In the genomic region with DNA sequence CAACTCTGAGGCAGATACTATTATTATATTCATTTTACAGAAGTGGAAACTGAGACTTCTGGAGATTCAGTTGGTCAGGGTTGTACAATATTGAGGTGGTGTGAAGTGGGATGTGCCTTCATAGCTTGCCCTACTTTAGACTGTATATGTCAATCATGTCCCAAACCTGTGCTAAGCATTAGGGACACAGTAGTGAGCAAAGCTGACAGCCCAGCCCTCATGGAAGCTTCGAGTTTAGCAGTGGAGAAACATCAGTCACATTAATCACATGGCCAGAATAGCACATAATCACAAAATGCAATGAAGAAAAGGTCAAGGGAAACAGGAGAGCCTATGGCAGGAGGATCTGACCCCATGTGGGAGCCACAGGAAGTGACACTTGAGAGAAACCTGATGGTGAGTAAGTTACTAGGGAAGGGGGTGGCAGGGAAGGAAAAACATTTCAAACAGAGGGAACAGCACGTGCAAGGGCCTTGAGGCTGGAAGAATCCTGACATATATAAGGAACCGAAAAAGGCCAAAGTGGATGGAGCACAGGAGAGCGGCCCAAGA, we compare ENCODE assay signal across 21 cellular contexts. TPM values are rescaled to one million over a fixed set of nuclear protein-coding genes. Genes with fewer than 3 reads are reported as not detected.
A peak's percentile ranks its signal among the peaks of the same experiment; 100 is the strongest.
DNase-seq lines count a peak whose midpoint lies in the region; ATAC-seq and TF ChIP-seq lines count a peak whose summit lies in the region.
"Had no signal": no experiment of that assay in that cellular context is flagged by ENCODE, and none has a peak within 500 bp of the region (broad histone marks: within the 10 kb centered on the region; RNA-seq: fewer than 3 reads in every experiment).

No MANE protein-coding gene starts in this region.

- H3K9me3 Mint-ChIP-seq in GM23338 (no peaks in the 10 kb centered on the region; the same call in 2 of the 3 replicates), HFFc6 (no peaks in the 10 kb centered on the region)
- H3K9me3 Mint-ChIP-seq in activated T-helper 17 cell treated with anti-CD3 and anti-CD28 coated beads, Interleukin-2, amount 50 U/mL, for 72 hours = no peaks in the 10 kb centered on the region
- H3K9me3 Mint-ChIP-seq: H9 had no signal

- H3K36me3 Mint-ChIP-seq in GM23338 (ENCODE audit: low read depth) (no peaks in the 10 kb centered on the region), HFFc6 (ENCODE audit: low read depth) (no peaks in the 10 kb centered on the region)
- H3K36me3 Mint-ChIP-seq in activated T-helper 17 cell treated with anti-CD3 and anti-CD28 coated beads, Interleukin-2, amount 50 U/mL, for 72 hours (ENCODE audit: low read depth) = no peaks in the 10 kb centered on the region

- H3K27ac ChIP-seq in GM23338 (ENCODE audit: low read depth) = no peak overlapping the region
- H3K27ac ChIP-seq in gastrocnemius medialis = no peak overlapping the region
- H3K27ac ChIP-seq in smooth muscle cell (ENCODE audit: low read depth) = no peak overlapping the region
- H3K27ac ChIP-seq: C4-2B, HL-60 had no signal

- no peak overlapping the region for H3K4me3 Mint-ChIP-seq in GM23338
- no peak overlapping the region for H3K4me3 Mint-ChIP-seq in HFFc6
- no peak overlapping the region for H3K4me3 Mint-ChIP-seq in activated T-helper 17 cell treated with anti-CD3 and anti-CD28 coated beads, Interleukin-2, amount 50 U/mL, for 72 hours
- H3K4me3 Mint-ChIP-seq: H9 had no signal

- H3K4me1 ChIP-seq in GM23338 (ENCODE audit: insufficient read depth) = no peaks in the 10 kb centered on the region
- peaks cover 0 to 10% of the 10 kb centered on the region in 2 donors for H3K4me1 ChIP-seq in gastrocnemius medialis
- H3K4me1 ChIP-seq in smooth muscle cell (ENCODE audit: low read depth) = no peaks in the 10 kb centered on the region

- ATAC-seq in GM23338 (no peak), GM19351 (IDR thresholded peaks at IDR 0.05; ENCODE audit: unreplicated experiment) (no peak), gastrocnemius medialis (no peak)
- peak; percentile 29 for ATAC-seq in activated T-helper 17 cell treated with anti-CD3 and anti-CD28 coated beads, Interleukin-2, amount 50 U/mL, for 72 hours (replicated peaks)
- ATAC-seq: GM12878 had no signal

- H3K4me1 Mint-ChIP-seq in GM23338 (peaks cover 4% of the 10 kb centered on the region; the same call in 2 of the 3 replicates), HFFc6 (ENCODE audit: low read depth) (peaks cover 6% of the 10 kb centered on the region)
- peaks cover 5% of the 10 kb centered on the region for H3K4me1 Mint-ChIP-seq in activated T-helper 17 cell treated with anti-CD3 and anti-CD28 coated beads, Interleukin-2, amount 50 U/mL, for 72 hours

- H3K79me2 ChIP-seq in GM23338 (replicated peaks; ENCODE audit: insufficient read depth) (no peaks in the 10 kb centered on the region), smooth muscle cell (ENCODE audit: low read depth) (no peaks in the 10 kb centered on the region)

- no peaks in the 10 kb centered on the region for H3K9me2 ChIP-seq in GM23338 (ENCODE audit: insufficient read depth)
- H3K9me2 ChIP-seq: SK-N-SH had no signal

- DNase-seq in GM23338 (ENCODE audit: low spot score) (peak; percentile 27), HFFc6 (peak; percentile 1), mesenteric fat pad (ENCODE audit: low spot score) (peak; percentile 26), gastrocnemius medialis (no peak), smooth muscle cell (lab: John Stamatoyannopoulos, UW; ENCODE audit: unreplicated experiment) (no peak)
- DNase-seq: ACHN, AML-193, DMS79, H9, KG1, NCI-H187, NCI-H446 treated with DMSO at 0.1 percent for 48 hours, NCI-H526 treated with DMSO at 0.1 percent for 48 hours, OCI-M1, SHP77, SK-N-SH had no signal

- in situ Hi-C loops in gastrocnemius medialis (cut with MboI; ENCODE audit: low sequenced_read_pairs in 4 of 4) = no loop called here

- TF ChIP-seq POLR2A in gastrocnemius medialis (IDR thresholded peaks at IDR 0.05) = no peak

- H2AFZ ChIP-seq in GM23338 (no peak overlapping the region), smooth muscle cell (ENCODE audit: low read depth) (no peak overlapping the region)

- H3K4me2 ChIP-seq in GM23338 (no peak overlapping the region), smooth muscle cell (no peak overlapping the region)
- H3K4me2 ChIP-seq: SK-N-SH had no signal

- WGBS in smooth muscle cell (ENCODE audit: low lambda C conversion rate) = 75% methylated on average over 4 of the region's 4 CpGs

- no peaks in the 10 kb centered on the region for H4K20me1 ChIP-seq in GM23338 (replicated peaks; ENCODE audit: insufficient read depth)
- no peaks in the 10 kb centered on the region for H4K20me1 ChIP-seq in smooth muscle cell (ENCODE audit: low read depth)

- H3F3A ChIP-seq in GM23338 (replicated peaks; ENCODE audit: low read depth) = no peaks in the 10 kb centered on the region
- no peaks in the 10 kb centered on the region for H3F3A ChIP-seq in smooth muscle cell (ENCODE audit: low read depth)

- intact Hi-C loops in gastrocnemius medialis (cut with DNase I; ENCODE audit: low total_unique reads) = no loop called here

- no peak overlapping the region for H3K9ac ChIP-seq in smooth muscle cell (ENCODE audit: low read depth)
- H3K9ac ChIP-seq: SK-N-SH had no signal

- H3K27me3 ChIP-seq in GM23338 (ENCODE audit: insufficient read depth) (no peaks in the 10 kb centered on the region), gastrocnemius medialis (no peaks in the 10 kb centered on the region), smooth muscle cell (ENCODE audit: low read depth) (no peaks in the 10 kb centered on the region)

- H3K27ac Mint-ChIP-seq in GM23338 = no peak overlapping the region
- no peak overlapping the region for H3K27ac Mint-ChIP-seq in HFFc6
- no peak overlapping the region for H3K27ac Mint-ChIP-seq in activated T-helper 17 cell treated with anti-CD3 and anti-CD28 coated beads, Interleukin-2, amount 50 U/mL, for 72 hours
- H3K27ac Mint-ChIP-seq: H9 had no signal

- H3K4me3 ChIP-seq in GM23338 (no peak overlapping the region), gastrocnemius medialis (no peak overlapping the region), smooth muscle cell (no peak overlapping the region)
- H3K4me3 ChIP-seq: GM12878 had no signal

- H3K9me3 ChIP-seq in gastrocnemius medialis (no peaks in the 10 kb centered on the region), smooth muscle cell (replicated peaks; ENCODE audit: low read depth) (no peaks in the 10 kb centered on the region)
- H3K9me3 ChIP-seq: SK-N-SH had no signal

- H3K27me3 Mint-ChIP-seq in GM23338 (ENCODE audit: insufficient read depth, low read depth, poor library complexity) = no peaks in the 10 kb centered on the region
- H3K27me3 Mint-ChIP-seq in HFFc6 (ENCODE audit: insufficient read depth) = peaks cover 9% of the 10 kb centered on the region
- H3K27me3 Mint-ChIP-seq in activated T-helper 17 cell treated with anti-CD3 and anti-CD28 coated beads, Interleukin-2, amount 50 U/mL, for 72 hours = peaks cover 11% of the 10 kb centered on the region

- H3K36me3 ChIP-seq in GM23338 (ENCODE audit: insufficient read depth) (no peaks in the 10 kb centered on the region), gastrocnemius medialis (no peaks in the 10 kb centered on the region), smooth muscle cell (ENCODE audit: low read depth) (no peaks in the 10 kb centered on the region)

- TF ChIP-seq CTCF in GM23338 (conservative IDR thresholded peaks at IDR 0.05; ENCODE audit: low read depth in 2 of 2) = no peak
- TF ChIP-seq CTCF in HFFc6 (IDR thresholded peaks at IDR 0.05) = no peak
- TF ChIP-seq CTCF in gastrocnemius medialis (IDR thresholded peaks at IDR 0.05 in 4 of 5, conservative IDR thresholded peaks at IDR 0.05 in 1 of 5) = no peak
- no peak for TF ChIP-seq CTCF in smooth muscle cell (IDR thresholded peaks at IDR 0.05; ENCODE audit: borderline replicate concordance, insufficient read depth, poor library complexity, severe bottlenecking)

TF ChIP-seq in GM23338, 12 proteins besides CTCF, POLR2A, EP300 and RAD21 (continues in another document):
- TF ChIP-seq ZNF114 (CRISPR knock-in tag; IDR thresholded peaks at IDR 0.05) = no peak
- TF ChIP-seq NANOG (IDR thresholded peaks at IDR 0.05; ENCODE audit: borderline replicate concordance) = no peak
- no peak for TF ChIP-seq JUNB (IDR thresholded peaks at IDR 0.05; ENCODE audit: unreplicated experiment)
- TF ChIP-seq EZH2phosphoT487 (IDR thresholded peaks at IDR 0.05; ENCODE audit: unreplicated experiment) = no peak

RNA-seq across cellular contexts. Expression of a gene that starts 20.5 kb away (rescaled TPM):
- total RNA-seq in GM23338 (2014; rRNA removed; shearing (Covaris generic)) = 35.9 and 57.1 TPM in 2 replicates
- polyA plus RNA-seq in GM23338 (2016; fragmentation: Nextera tagmentation; extraction: Ambion mirVana) = 16.5 and 18.2 TPM in 2 replicates
- 1 to 10 TPM in 4 of 6 experiments, under 1 TPM in 2; 0.68 to 1.6 (median 1.1) TPM for total RNA-seq in HFFc6 (2021; fragmentation: NEBNext Ultra II Directional; extraction: Animal tissue kit (Norgen Biotek cat#: 25700))
- 1 to 10 TPM; 2.3 to 3.4 TPM for total RNA-seq in activated T-helper 17 cell treated with anti-CD3 and anti-CD28 coated beads, Interleukin-2, amount 50 U/mL, for 72 hours
- 4.8 TPM for total RNA-seq in mesenteric fat pad
- total RNA-seq in gastrocnemius medialis = 10 to 100 TPM in 1 of 4 donors, 1 to 10 TPM in 3; 2.2 to 10.3 (median 5.4) TPM
- total RNA-seq in smooth muscle cell = 4.0 and 4.4 TPM in 2 replicates
- 2.1 and 2.3 TPM in 2 replicates for polyA plus RNA-seq in smooth muscle cell

RNA-seq across cellular contexts. Expression of a gene that starts 33.7 kb away (rescaled TPM):
- 21.9 and 23.7 TPM in 2 replicates for total RNA-seq in GM23338 (2014; rRNA removed; shearing (Covaris generic))
- polyA plus RNA-seq in GM23338 (2016; fragmentation: Nextera tagmentation; extraction: Ambion mirVana) (5.5 and 6.4 TPM in 2 replicates), smooth muscle cell (4.7 and 6.3 TPM in 2 replicates)
- total RNA-seq in HFFc6 (2021; fragmentation: NEBNext Ultra II Directional; extraction: Animal tissue kit (Norgen Biotek cat#: 25700)) = 1 to 10 TPM; 3.1 to 4.0 (median 3.7) TPM
- 1 to 10 TPM; 5.0 to 7.8 TPM for total RNA-seq in activated T-helper 17 cell treated with anti-CD3 and anti-CD28 coated beads, Interleukin-2, amount 50 U/mL, for 72 hours
- total RNA-seq in mesenteric fat pad (9.4 TPM), gastrocnemius medialis (1 to 10 TPM; 6.2 to 8.7 (median 6.9) TPM), smooth muscle cell (17.8 and 20.1 TPM in 2 replicates)

Comparison
In these comparisons a context has a peak if more than half of its experiments do, and no peak if none do; other contexts are left out.
1. DNase-seq: peak in GM23338 (single experiment), HFFc6 (single experiment) and mesenteric fat pad (single experiment); none in gastrocnemius medialis (0 of 2) and smooth muscle cell (single experiment).